Comparison of ENCODE assay signal across 27 cellular contexts in the genomic region with DNA sequence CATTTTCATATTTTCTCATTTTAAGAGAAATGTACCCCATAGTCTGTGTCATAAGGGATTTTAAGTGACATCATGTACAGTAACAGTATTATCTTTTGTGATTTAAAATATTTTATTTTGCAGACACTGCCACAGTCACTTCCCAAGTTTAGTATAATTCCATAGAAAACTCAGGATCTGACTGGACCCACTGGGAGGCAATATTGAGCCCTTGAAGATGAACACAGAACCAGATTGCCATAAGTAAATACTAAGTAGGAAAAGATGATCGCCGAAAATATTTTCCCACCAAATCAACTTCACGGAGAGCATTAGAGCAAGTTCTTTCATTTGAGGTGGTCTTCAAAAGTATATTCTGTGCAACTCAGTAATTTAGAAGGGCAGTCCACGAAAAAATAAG. TPM values are rescaled to one million over a fixed set of nuclear protein-coding genes. Genes with fewer than 3 reads are reported as not detected.
"Had no signal": no experiment of that assay in that cellular context is flagged by ENCODE, and none has a peak within 500 bp of the region (broad histone marks: within the 10 kb centered on the region; RNA-seq: fewer than 3 reads in every experiment).

No MANE protein-coding gene starts in this region.

- H3K4me1 ChIP-seq: adrenal gland, breast epithelium, esophagus squamous epithelium, foreskin keratinocyte, left lung, vagina had no signal

- H3K27me3 ChIP-seq: adrenal gland, breast epithelium, foreskin keratinocyte, vagina had no signal

- ATAC-seq: activated naive CD4-positive, alpha-beta T cell treated with anti-CD3 and anti-CD28 coated beads, Interleukin-2, amount 50 U/mL, for 72 hours; foreskin keratinocyte; left lung; right cardiac atrium; stimulated activated naive CD8-positive, alpha-beta T cell treated with anti-CD3 and anti-CD28 coated beads, Interleukin-15, amount 100 ng/mL, for 72 hours had no signal

- H3K9me3 ChIP-seq: adrenal gland, breast epithelium, esophagus squamous epithelium, left lung, vagina had no signal

- H3K27ac ChIP-seq: adrenal gland, breast epithelium, esophagus squamous epithelium, foreskin keratinocyte, left lung, vagina had no signal

- DNase-seq: activated CD4-positive, alpha-beta T cell treated with anti-CD3 and anti-CD28 coated beads, Interleukin-2, amount 50 U/mL, for 4 hours; activated gamma-delta T cell treated with Interleukin-2 at 50 U/mL for 16 hours; adrenal gland; cortex of kidney; effector CD8-positive, alpha-beta T cell; esophagus squamous epithelium; foreskin keratinocyte; glutamatergic neuron; hypothalamus; islet precursor cell; left lung; mammary epithelial cell; midbrain; occipital lobe; right cardiac atrium; small intestine; stimulated activated CD4-positive, alpha-beta T cell treated with anti-CD3 and anti-CD28 coated beads, Interleukin-15, amount 100 ng/mL, for 24 hours; stimulated activated CD4-positive, alpha-beta T cell treated with anti-CD3 and anti-CD28 coated beads, Interleukin-2, amount 100 ng/mL, for 48 hours; stimulated activated naive CD8-positive, alpha-beta T cell treated with anti-CD3 and anti-CD28 coated beads, Interleukin-15, amount 100 ng/mL, for 72 hours; trophoblast cell had no signal

- H3K36me3 ChIP-seq: adrenal gland, breast epithelium, esophagus squamous epithelium, left lung, vagina had no signal

- H3K4me3 ChIP-seq: adrenal gland, breast epithelium, esophagus squamous epithelium, left lung, vagina had no signal

RNA-seq across cellular contexts. Expression of gene PKHD1, which starts 17.6 kb away (rescaled TPM):
- total RNA-seq: activated CD8-positive, alpha-beta memory T cell treated with anti-CD3 and anti-CD28 coated beads for 36 hours; activated naive CD4-positive, alpha-beta T cell treated with anti-CD3 and anti-CD28 coated beads, Interleukin-2, amount 50 U/mL, for 72 hours; activated T-helper 1 cell treated with anti-CD3 and anti-CD28 coated beads, Interleukin-12 subunit alpha, Interleukin-12 subunit beta, Interleukin-2, Interleukin-4 antibody, amounts not matched to agents 30 ng/mL and 10 ng/mL and 1 ng/mL, durations not matched to agents 14 hours and 24 hours and 36 hours; foreskin keratinocyte; posterior vena cava had no signal
- polyA plus RNA-seq: foreskin keratinocyte, neural cell had no signal
